Comparison of ENCODE assay signal across 1 cellular context in genomic region chr22:41563051-41563711, GRCh38.
TF ChIP-seq lines count a peak whose summit lies in the region.

No MANE protein-coding gene starts in this region.

TF ChIP-seq in HepG2, 621 proteins besides CTCF, POLR2A, EP300 and RAD21:
- TF ChIP-seq FOSL1 (CRISPR knock-in tag; IDR thresholded peaks at IDR 0.05; ENCODE audit: borderline replicate concordance) (0 out of 2 replicates have a peak, but pooled peaks have one; percentile 27), MAFK (conservative IDR thresholded peaks at IDR 0.05 in 1 of 2, IDR thresholded peaks at IDR 0.05 in 1 of 2; ENCODE audit: low read length in 2 of 2) (0 out of 4 replicates have a peak, but pooled peaks of 1 of the 2 experiments have one; percentile 12), FOSL2 (CRISPR knock-in tag; IDR thresholded peaks at IDR 0.05) (peak; percentile 85), ZNF160 (CRISPR knock-in tag; IDR thresholded peaks at IDR 0.05) (no peak)
